Comparison of ENCODE assay signal across 19 cellular contexts in the genomic region with DNA sequence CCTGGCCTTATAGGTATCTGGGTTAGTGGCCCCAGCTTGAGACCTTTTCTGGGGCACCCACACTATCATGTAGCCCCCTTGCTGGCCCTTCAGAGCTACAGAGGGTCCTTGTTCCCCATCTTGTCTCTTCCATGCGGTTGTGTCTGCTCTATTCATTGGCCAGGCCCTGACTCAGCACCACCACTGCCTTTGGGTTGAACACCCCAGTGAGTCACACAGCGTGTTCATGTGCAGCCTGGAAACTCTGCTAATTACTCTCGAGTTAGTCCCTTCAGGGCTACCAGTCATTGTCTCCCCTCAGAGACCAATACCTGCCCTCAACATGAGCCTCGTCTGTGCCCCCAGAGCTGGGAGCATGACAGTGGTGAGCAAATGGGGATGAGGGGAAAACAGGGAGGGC. TPM values are rescaled to one million over a fixed set of nuclear protein-coding genes. Genes with fewer than 3 reads are reported as not detected.
DNase-seq lines count a peak whose midpoint lies in the region; ATAC-seq, FAIRE-seq and TF ChIP-seq lines count a peak whose summit lies in the region.
"Had no signal": no experiment of that assay in that cellular context is flagged by ENCODE, and none has a peak within 500 bp of the region (broad histone marks: within the 10 kb centered on the region; RNA-seq: fewer than 3 reads in every experiment).

No MANE protein-coding gene starts in this region.

- POLR2A ChIA-PET in activated CD4-positive, alpha-beta T cell treated with anti-CD3 and anti-CD28 coated beads for 36 hours (lab: Charles Lee), result no interaction called here

- peaks cover under 1% of the 10 kb centered on the region for H4K20me1 ChIP-seq in astrocyte (ENCODE audit: insufficient read depth, low read length)

- no peak overlapping the region for H3K27ac Mint-ChIP-seq in activated CD4-positive, alpha-beta T cell treated with anti-CD3 and anti-CD28 coated beads for 36 hours
- no peak overlapping the region for H3K27ac Mint-ChIP-seq in astrocyte (ENCODE audit: unreplicated experiment)
- H3K27ac Mint-ChIP-seq: activated naive CD8-positive, alpha-beta T cell; nephron progenitor cell had no signal

- H3K4me1 ChIP-seq in astrocyte (ENCODE audit: insufficient read depth, low read length), result peaks cover 8% of the 10 kb centered on the region

- H3K27me3 Mint-ChIP-seq in activated CD4-positive, alpha-beta T cell treated with anti-CD3 and anti-CD28 coated beads for 36 hours, result no peaks in the 10 kb centered on the region
- H3K27me3 Mint-ChIP-seq in astrocyte (ENCODE audit: low read depth, unreplicated experiment), result no peaks in the 10 kb centered on the region
- H3K27me3 Mint-ChIP-seq: activated naive CD8-positive, alpha-beta T cell; CD4-positive, CD25-positive, alpha-beta regulatory T cell had no signal

- CTCF ChIA-PET in activated CD4-positive, alpha-beta T cell treated with anti-CD3 and anti-CD28 coated beads for 36 hours (lab: Charles Lee), result no interaction called here

- H3K9me3 Mint-ChIP-seq in activated CD4-positive, alpha-beta T cell treated with anti-CD3 and anti-CD28 coated beads for 36 hours (ENCODE audit: low read depth), result no peaks in the 10 kb centered on the region
- no peaks in the 10 kb centered on the region for H3K9me3 Mint-ChIP-seq in astrocyte (ENCODE audit: unreplicated experiment)
- H3K9me3 Mint-ChIP-seq: CD4-positive, CD25-positive, alpha-beta regulatory T cell; nephron progenitor cell had no signal

- no peaks in the 10 kb centered on the region for H3K9me3 ChIP-seq in astrocyte (ENCODE audit: insufficient read depth, low read depth, low read length)
- H3K9me3 ChIP-seq: tibial artery had no signal

- no peak overlapping the region for H3K27ac ChIP-seq in astrocyte (ENCODE audit: low read depth, low read length)
- H3K27ac ChIP-seq: tibial artery had no signal

- no peak for FAIRE-seq in astrocyte (lab: Jason Lieb, UNC)
- FAIRE-seq: A204.1, endometrium had no signal

- no peaks in the 10 kb centered on the region for H3K27me3 ChIP-seq in astrocyte (ENCODE audit: insufficient read depth, low read length)
- H3K27me3 ChIP-seq: tibial artery had no signal

- no peak overlapping the region for H2AFZ ChIP-seq in astrocyte (ENCODE audit: low read depth, low read length)

- intact Hi-C loops in activated CD4-positive, alpha-beta T cell treated with anti-CD3 and anti-CD28 coated beads for 36 hours (cut with DNase I, micrococcal nuclease), result no loop called here

- peaks cover 6% of the 10 kb centered on the region for H3K36me3 ChIP-seq in astrocyte (ENCODE audit: insufficient read depth, low read length)

- H3K4me1 Mint-ChIP-seq in activated CD4-positive, alpha-beta T cell treated with anti-CD3 and anti-CD28 coated beads for 36 hours, result peaks cover 3% of the 10 kb centered on the region
- peaks cover 3% of the 10 kb centered on the region for H3K4me1 Mint-ChIP-seq in astrocyte (ENCODE audit: low read depth, unreplicated experiment)
- H3K4me1 Mint-ChIP-seq: CD4-positive, CD25-positive, alpha-beta regulatory T cell had no signal

- TF ChIP-seq CTCF in astrocyte (IDR thresholded peaks at IDR 0.05; ENCODE audit: insufficient read depth, low read depth, low read length) (no peak), omental fat pad (IDR thresholded peaks at IDR 0.05) (no peak)

- H3K79me2 ChIP-seq in astrocyte (ENCODE audit: insufficient read depth, low read length), result no peaks in the 10 kb centered on the region

- DNase-seq in activated CD4-positive, alpha-beta T cell treated with anti-CD3 and anti-CD28 coated beads for 36 hours, result peak; percentile 44
- no peak for DNase-seq in activated CD4-positive, alpha-beta T cell treated with anti-CD3 and anti-CD28 coated beads, Interleukin-2, amount 50 U/mL, for 1 hour
- DNase-seq in HPDE6-E6E7 (ENCODE audit: extremely low spot score) (peak; percentile 63), astrocyte (ENCODE audit: low read depth) (peak; percentile 66), kidney tubule cell (ENCODE audit: low spot score) (peak; percentile 51), omental fat pad (ENCODE audit: low spot score) (no peak), NOMO-1 (lab: John Stamatoyannopoulos, UW; ENCODE audit: unreplicated experiment in 2 of 2) (no peak)
- DNase-seq: activated CD8-positive, alpha-beta memory T cell treated with anti-CD3 and anti-CD28 coated beads, Interleukin-2, amount 50 U/mL, for 4 hours; CD4-positive, CD25-positive, alpha-beta regulatory T cell; cerebellar nuclear complex; NCI-H2029; NCI-H524; nephron progenitor cell; tibial artery had no signal

- no peak overlapping the region for H3K4me2 ChIP-seq in astrocyte (ENCODE audit: low read length)

- peak; percentile 87 for ATAC-seq in activated CD4-positive, alpha-beta T cell treated with anti-CD3 and anti-CD28 coated beads for 36 hours
- ATAC-seq in omental fat pad (ENCODE audit: low FRiP score) (no peak), HG02870 (IDR thresholded peaks at IDR 0.05; ENCODE audit: unreplicated experiment) (no peak)
- ATAC-seq: Panc1 had no signal

- H3K4me3 ChIP-seq in astrocyte (ENCODE audit: insufficient read depth, low read depth, low read length), result no peak overlapping the region
- H3K4me3 ChIP-seq: tibial artery had no signal

- no peak overlapping the region for H3K9ac ChIP-seq in astrocyte (ENCODE audit: low read length)

- H3K4me3 Mint-ChIP-seq in activated CD4-positive, alpha-beta T cell treated with anti-CD3 and anti-CD28 coated beads for 36 hours, result no peak overlapping the region
- H3K4me3 Mint-ChIP-seq in astrocyte (ENCODE audit: unreplicated experiment), result no peak overlapping the region
- H3K4me3 Mint-ChIP-seq: activated naive CD8-positive, alpha-beta T cell; CD4-positive, CD25-positive, alpha-beta regulatory T cell; nephron progenitor cell had no signal

- peaks cover 11% of the 10 kb centered on the region for H3K36me3 Mint-ChIP-seq in activated CD4-positive, alpha-beta T cell treated with anti-CD3 and anti-CD28 coated beads for 36 hours (ENCODE audit: low read depth)
- peaks cover 52% of the 10 kb centered on the region for H3K36me3 Mint-ChIP-seq in astrocyte (ENCODE audit: low read depth, unreplicated experiment)

RNA-seq across cellular contexts. Expression of gene IKBKE, which starts 28.2 kb away (rescaled TPM):
- 10 to 100 TPM; 15.3 to 17.2 TPM for total RNA-seq in activated CD4-positive, alpha-beta T cell treated with anti-CD3 and anti-CD28 coated beads for 36 hours
- total RNA-seq in astrocyte (15.5 and 17.0 TPM in 2 replicates), omental fat pad (1 to 10 TPM; 4.3 to 8.2 (median 5.6) TPM)

Comparison
In these comparisons a context has a peak if more than half of its experiments do, and no peak if none do; other contexts are left out.
1. DNase-seq: peak in activated CD4-positive, alpha-beta T cell treated with anti-CD3 and anti-CD28 coated beads for 36 hours (single experiment), HPDE6-E6E7 (single experiment), astrocyte (single experiment) and kidney tubule cell (single experiment); none in activated CD4-positive, alpha-beta T cell treated with anti-CD3 and anti-CD28 coated beads, Interleukin-2, amount 50 U/mL, for 1 hour (single experiment), omental fat pad (single experiment) and NOMO-1 (0 of 2).